2 cellular contexts compared by ENCODE assay signal in the genomic region with DNA sequence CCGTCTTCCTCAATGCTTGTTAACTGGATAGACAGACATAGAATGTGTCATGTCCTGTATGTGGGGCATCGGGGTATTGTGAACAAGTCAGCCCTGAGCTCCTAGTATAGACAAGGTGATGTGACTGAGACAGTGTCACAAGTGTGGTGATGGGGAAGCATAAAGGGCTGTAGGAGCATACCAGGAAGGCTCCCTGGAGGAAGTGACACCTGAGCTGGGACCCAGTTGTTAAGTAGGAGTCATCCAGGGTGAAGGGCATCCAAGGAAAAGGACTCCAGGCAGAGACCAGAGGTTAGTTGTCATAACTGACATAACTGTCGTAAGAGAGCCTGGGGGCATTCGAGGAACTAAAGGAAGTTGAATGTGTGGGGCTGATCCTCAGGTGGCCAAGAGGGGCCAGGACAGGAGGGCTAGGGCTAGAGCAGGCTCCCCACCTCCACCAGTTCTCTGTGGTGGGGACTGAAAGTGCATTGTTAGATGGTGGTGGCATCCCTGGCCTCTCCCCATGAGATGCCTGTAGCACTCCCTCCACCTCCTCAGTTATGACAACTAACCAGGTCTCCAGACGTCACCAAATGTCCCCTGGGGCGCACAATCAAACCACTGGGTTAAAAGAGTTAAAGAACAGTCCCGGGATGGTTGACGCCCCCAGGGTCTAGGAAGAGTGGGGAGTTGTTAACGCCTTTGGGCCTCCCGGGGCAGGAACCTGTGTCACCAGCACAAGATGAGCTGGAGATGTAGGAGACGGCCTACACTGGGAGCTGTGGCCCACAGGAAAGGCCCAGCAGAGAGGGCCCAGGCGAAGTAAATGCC.
TF ChIP-seq lines count a peak whose summit lies in the region.

No MANE protein-coding gene starts in this region.

TF ChIP-seq in SK-N-SH treated with all-trans-retinoic acid at 6 μM for 48 hours, 23 proteins besides CTCF, POLR2A, EP300 and RAD21:
- TF ChIP-seq ZFP30 (CRISPR knock-in tag; IDR thresholded peaks at IDR 0.05) = no peak
- peak; percentile 96 for TF ChIP-seq ZFP3 (CRISPR knock-in tag; IDR thresholded peaks at IDR 0.05)
TF ChIP-seq in SK-N-SH treated with all-trans-retinoic acid at 6 μM for 48 hours: peak in this region for 1.

TF ChIP-seq in SK-N-SH, 30 proteins besides CTCF, POLR2A, EP300 and RAD21:
- no peak for TF ChIP-seq MXI1 (IDR thresholded peaks at IDR 0.05; ENCODE audit: low read depth, low read length)
- TF ChIP-seq TEAD4 (IDR thresholded peaks at IDR 0.05; ENCODE audit: borderline replicate concordance, insufficient read depth) = no peak
- TF ChIP-seq ELF1 (IDR thresholded peaks at IDR 0.05) = no peak
- no peak for TF ChIP-seq TCF12 (IDR thresholded peaks at IDR 0.05)
- TF ChIP-seq JUND (IDR thresholded peaks at IDR 0.05) = no peak
- no peak for TF ChIP-seq RXRA (IDR thresholded peaks at IDR 0.05; ENCODE audit: borderline replicate concordance, low read depth)
- TF ChIP-seq, protein P1, sequence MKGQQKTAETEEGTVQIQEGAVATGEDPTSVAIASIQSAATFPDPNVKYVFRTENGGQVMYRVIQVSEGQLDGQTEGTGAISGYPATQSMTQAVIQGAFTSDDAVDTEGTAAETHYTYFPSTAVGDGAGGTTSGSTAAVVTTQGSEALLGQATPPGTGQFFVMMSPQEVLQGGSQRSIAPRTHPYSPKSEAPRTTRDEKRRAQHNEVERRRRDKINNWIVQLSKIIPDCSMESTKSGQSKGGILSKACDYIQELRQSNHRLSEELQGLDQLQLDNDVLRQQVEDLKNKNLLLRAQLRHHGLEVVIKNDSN (IDR thresholded peaks at IDR 0.05; ENCODE audit: borderline replicate concordance, low read depth) = no peak
- no peak for TF ChIP-seq NRF1 (IDR thresholded peaks at IDR 0.05; ENCODE audit: low read depth, low read length)
- TF ChIP-seq, protein P2, sequence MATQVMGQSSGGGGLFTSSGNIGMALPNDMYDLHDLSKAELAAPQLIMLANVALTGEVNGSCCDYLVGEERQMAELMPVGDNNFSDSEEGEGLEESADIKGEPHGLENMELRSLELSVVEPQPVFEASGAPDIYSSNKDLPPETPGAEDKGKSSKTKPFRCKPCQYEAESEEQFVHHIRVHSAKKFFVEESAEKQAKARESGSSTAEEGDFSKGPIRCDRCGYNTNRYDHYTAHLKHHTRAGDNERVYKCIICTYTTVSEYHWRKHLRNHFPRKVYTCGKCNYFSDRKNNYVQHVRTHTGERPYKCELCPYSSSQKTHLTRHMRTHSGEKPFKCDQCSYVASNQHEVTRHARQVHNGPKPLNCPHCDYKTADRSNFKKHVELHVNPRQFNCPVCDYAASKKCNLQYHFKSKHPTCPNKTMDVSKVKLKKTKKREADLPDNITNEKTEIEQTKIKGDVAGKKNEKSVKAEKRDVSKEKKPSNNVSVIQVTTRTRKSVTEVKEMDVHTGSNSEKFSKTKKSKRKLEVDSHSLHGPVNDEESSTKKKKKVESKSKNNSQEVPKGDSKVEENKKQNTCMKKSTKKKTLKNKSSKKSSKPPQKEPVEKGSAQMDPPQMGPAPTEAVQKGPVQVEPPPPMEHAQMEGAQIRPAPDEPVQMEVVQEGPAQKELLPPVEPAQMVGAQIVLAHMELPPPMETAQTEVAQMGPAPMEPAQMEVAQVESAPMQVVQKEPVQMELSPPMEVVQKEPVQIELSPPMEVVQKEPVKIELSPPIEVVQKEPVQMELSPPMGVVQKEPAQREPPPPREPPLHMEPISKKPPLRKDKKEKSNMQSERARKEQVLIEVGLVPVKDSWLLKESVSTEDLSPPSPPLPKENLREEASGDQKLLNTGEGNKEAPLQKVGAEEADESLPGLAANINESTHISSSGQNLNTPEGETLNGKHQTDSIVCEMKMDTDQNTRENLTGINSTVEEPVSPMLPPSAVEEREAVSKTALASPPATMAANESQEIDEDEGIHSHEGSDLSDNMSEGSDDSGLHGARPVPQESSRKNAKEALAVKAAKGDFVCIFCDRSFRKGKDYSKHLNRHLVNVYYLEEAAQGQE (IDR thresholded peaks at IDR 0.05; ENCODE audit: low read depth, low read length) = no peak
- TF ChIP-seq, protein P3, sequence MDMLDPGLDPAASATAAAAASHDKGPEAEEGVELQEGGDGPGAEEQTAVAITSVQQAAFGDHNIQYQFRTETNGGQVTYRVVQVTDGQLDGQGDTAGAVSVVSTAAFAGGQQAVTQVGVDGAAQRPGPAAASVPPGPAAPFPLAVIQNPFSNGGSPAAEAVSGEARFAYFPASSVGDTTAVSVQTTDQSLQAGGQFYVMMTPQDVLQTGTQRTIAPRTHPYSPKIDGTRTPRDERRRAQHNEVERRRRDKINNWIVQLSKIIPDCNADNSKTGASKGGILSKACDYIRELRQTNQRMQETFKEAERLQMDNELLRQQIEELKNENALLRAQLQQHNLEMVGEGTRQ (IDR thresholded peaks at IDR 0.05; ENCODE audit: borderline replicate concordance, low read depth, low read length) = no peak
- TF ChIP-seq, protein P4, sequence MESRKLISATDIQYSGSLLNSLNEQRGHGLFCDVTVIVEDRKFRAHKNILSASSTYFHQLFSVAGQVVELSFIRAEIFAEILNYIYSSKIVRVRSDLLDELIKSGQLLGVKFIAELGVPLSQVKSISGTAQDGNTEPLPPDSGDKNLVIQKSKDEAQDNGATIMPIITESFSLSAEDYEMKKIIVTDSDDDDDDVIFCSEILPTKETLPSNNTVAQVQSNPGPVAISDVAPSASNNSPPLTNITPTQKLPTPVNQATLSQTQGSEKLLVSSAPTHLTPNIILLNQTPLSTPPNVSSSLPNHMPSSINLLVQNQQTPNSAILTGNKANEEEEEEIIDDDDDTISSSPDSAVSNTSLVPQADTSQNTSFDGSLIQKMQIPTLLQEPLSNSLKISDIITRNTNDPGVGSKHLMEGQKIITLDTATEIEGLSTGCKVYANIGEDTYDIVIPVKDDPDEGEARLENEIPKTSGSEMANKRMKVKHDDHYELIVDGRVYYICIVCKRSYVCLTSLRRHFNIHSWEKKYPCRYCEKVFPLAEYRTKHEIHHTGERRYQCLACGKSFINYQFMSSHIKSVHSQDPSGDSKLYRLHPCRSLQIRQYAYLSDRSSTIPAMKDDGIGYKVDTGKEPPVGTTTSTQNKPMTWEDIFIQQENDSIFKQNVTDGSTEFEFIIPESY (IDR thresholded peaks at IDR 0.05; ENCODE audit: borderline replicate concordance, low read depth) = no peak
- TF ChIP-seq YY1 (IDR thresholded peaks at IDR 0.05; ENCODE audit: low read depth) = no peak
- no peak for TF ChIP-seq SIN3A (IDR thresholded peaks at IDR 0.05; ENCODE audit: borderline replicate concordance, low read depth, low read length)
- no peak for TF ChIP-seq GATA2 (CRISPR knock-in tag; IDR thresholded peaks at IDR 0.05)
- no peak for TF ChIP-seq TAF1 (IDR thresholded peaks at IDR 0.05; ENCODE audit: borderline replicate concordance, low read depth, low read length)
- no peak for TF ChIP-seq FOXJ3 (CRISPR knock-in tag; IDR thresholded peaks at IDR 0.05)
- TF ChIP-seq, protein P5, sequence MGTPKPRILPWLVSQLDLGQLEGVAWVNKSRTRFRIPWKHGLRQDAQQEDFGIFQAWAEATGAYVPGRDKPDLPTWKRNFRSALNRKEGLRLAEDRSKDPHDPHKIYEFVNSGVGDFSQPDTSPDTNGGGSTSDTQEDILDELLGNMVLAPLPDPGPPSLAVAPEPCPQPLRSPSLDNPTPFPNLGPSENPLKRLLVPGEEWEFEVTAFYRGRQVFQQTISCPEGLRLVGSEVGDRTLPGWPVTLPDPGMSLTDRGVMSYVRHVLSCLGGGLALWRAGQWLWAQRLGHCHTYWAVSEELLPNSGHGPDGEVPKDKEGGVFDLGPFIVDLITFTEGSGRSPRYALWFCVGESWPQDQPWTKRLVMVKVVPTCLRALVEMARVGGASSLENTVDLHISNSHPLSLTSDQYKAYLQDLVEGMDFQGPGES (IDR thresholded peaks at IDR 0.05; ENCODE audit: low read depth, low read length) = no peak
